Comparison of ENCODE assay signal across 16 cellular contexts in the genomic region with DNA sequence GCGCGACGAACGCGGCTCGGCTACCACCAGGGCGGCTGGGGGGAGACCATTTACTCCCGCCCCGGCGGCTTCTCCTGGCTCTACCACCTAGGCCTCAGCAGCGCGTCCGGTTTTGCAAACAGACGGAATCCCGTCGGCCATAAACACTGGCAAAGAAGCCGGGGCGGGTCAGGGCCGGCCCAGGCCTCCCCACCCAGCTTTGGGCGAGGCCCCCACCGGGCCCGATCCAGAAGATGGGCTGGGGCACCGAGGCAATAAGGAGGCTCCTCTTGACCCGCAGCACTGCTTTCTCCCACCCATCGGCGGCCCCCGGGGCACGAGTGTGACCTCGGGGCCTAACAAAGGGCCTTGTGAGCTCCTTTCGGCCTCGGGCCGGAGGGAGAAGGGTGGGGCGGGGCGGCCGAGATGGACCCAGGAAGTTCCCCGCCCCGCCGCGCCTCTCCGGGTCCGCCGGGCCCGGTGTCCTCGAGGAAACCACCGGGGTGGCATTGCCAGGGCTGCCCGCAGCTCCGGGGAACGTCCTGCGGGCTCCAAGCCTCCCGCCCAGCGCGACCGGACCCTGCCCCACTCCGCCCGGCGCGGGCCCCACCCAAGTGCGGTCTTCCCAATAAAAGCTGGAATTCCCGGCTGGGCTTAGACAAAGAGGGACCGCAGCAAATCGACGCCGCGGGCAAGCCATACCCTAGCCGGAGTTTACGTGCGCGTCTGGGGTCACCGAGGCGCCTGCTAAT. TPM values are rescaled to one million over a fixed set of nuclear protein-coding genes. Genes with fewer than 3 reads are reported as not detected.
A peak's percentile ranks its signal among the peaks of the same experiment; 100 is the strongest.
DNase-seq lines count a peak whose midpoint lies in the region; TF ChIP-seq lines count a peak whose summit lies in the region.
"Had no signal": no experiment of that assay in that cellular context is flagged by ENCODE, and none has a peak within 500 bp of the region (broad histone marks: within the 10 kb centered on the region; RNA-seq: fewer than 3 reads in every experiment).

No MANE protein-coding gene starts in this region.

- H3F3A ChIP-seq in DOHH2 (ENCODE audit: control insufficient read depth, insufficient read depth) = no peaks in the 10 kb centered on the region; the same call in 1 of the 2 replicates

- CTCF ChIA-PET in OCI-LY7 (lab: Charles Lee; ENCODE audit: unreplicated experiment) (no interaction called here), GM10248 (lab: Yijun Ruan, JAX) (no interaction called here)

- H3K4me1 ChIP-seq in DOHH2 (ENCODE audit: control insufficient read depth, low read length) (peaks cover 68% of the 10 kb centered on the region), OCI-LY7 (ENCODE audit: insufficient read depth, low read length, poor library complexity, severe bottlenecking) (peaks cover 73% of the 10 kb centered on the region), iPS DF 6.9 (ENCODE audit: control insufficient read depth, insufficient read depth, low read length) (peaks cover 9% of the 10 kb centered on the region)

- TF ChIP-seq CTCF in DOHH2 (IDR thresholded peaks at IDR 0.05; ENCODE audit: low read depth, low read length, poor library complexity, severe bottlenecking) (no peak), OCI-LY7 (conservative IDR thresholded peaks at IDR 0.05; ENCODE audit: low read length) (no peak), osteocyte (IDR thresholded peaks at IDR 0.05) (no peak), GM10248 (IDR thresholded peaks at IDR 0.05; ENCODE audit: control extremely low read depth, extremely low read depth, low read depth, missing control alignments) (no peak)

- BruUV-seq in OCI-LY7 (replicated peaks; lab: Mats Ljungman, UMichigan) = no TSS peak

- H2AFZ ChIP-seq in OCI-LY7 (ENCODE audit: low read length) = no peak overlapping the region

- POLR2A ChIA-PET in OCI-LY7 (lab: Charles Lee) (no interaction called here), GM10248 (lab: Yijun Ruan, JAX) (no interaction called here)

- H3K36me3 Mint-ChIP-seq in osteocyte (ENCODE audit: unreplicated experiment) = peaks cover 2% of the 10 kb centered on the region

- H3K36me3 ChIP-seq in DOHH2 (ENCODE audit: control insufficient read depth, low read length) = no peaks in the 10 kb centered on the region
- H3K36me3 ChIP-seq in OCI-LY7 (ENCODE audit: insufficient read depth, low read length) = peaks cover 12% of the 10 kb centered on the region
- no peaks in the 10 kb centered on the region for H3K36me3 ChIP-seq in iPS DF 6.9 (ENCODE audit: control insufficient read depth, insufficient read depth, low read length)

- H3K4me3 ChIP-seq in DOHH2 (ENCODE audit: low read length) (peak overlapping the region; percentile 46; the same call in 1 of the 2 replicates), OCI-LY7 (ENCODE audit: low read depth, low read length, poor library complexity, severe bottlenecking) (peak overlapping the region; percentile 63), iPS DF 6.9 (ENCODE audit: low read length) (peak overlapping the region; percentile 50; the same call in 1 of the 2 replicates)

- DNase-seq in OCI-LY7 (ENCODE audit: low spot score) (no peak), iPS DF 6.9 (ENCODE audit: low read depth, low spot score) (no peak), osteocyte (ENCODE audit: extremely low spot score, unreplicated experiment) (no peak), NCI-H1436 (lab: John Stamatoyannopoulos, UW) (no peak), G401 (ENCODE audit: low spot score) (no peak), mesenteric fat pad (ENCODE audit: low spot score) (no peak), GM10248 (ENCODE audit: extremely low spot score) (no peak)
- DNase-seq: caudate nucleus; head of caudate nucleus; midbrain; NCI-H1092; NCI-H510A; stimulated activated CD4-positive, alpha-beta T cell treated with anti-CD3 and anti-CD28 coated beads, Interleukin-4, amount 100 ng/mL, for 1 hour; stimulated activated naive CD4-positive, alpha-beta T cell had no signal

- no peaks in the 10 kb centered on the region for H3K27me3 Mint-ChIP-seq in osteocyte (ENCODE audit: unreplicated experiment)

- no peaks in the 10 kb centered on the region for H3K9me3 Mint-ChIP-seq in osteocyte (ENCODE audit: unreplicated experiment)
- H3K9me3 Mint-ChIP-seq: activated naive CD4-positive, alpha-beta T cell treated with anti-CD3 and anti-CD28 coated beads, Interleukin-2, amount 50 U/mL, for 72 hours had no signal

- in situ Hi-C loops in G401 (cut with HindIII; ENCODE audit: low sequenced_read_pairs) = no loop called here

- H3K27me3 ChIP-seq in DOHH2 (ENCODE audit: control insufficient read depth, low read length) (no peaks in the 10 kb centered on the region), iPS DF 6.9 (ENCODE audit: control insufficient read depth, insufficient read depth, low read length) (peaks cover 1% of the 10 kb centered on the region; the same call in 1 of the 2 replicates)

- H4K20me1 ChIP-seq in DOHH2 (ENCODE audit: control insufficient read depth, insufficient read depth, low read depth, low read length) = peaks cover 22% of the 10 kb centered on the region
- peaks cover 43% of the 10 kb centered on the region for H4K20me1 ChIP-seq in OCI-LY7 (ENCODE audit: insufficient read depth, low read length)

- peaks cover 52% of the 10 kb centered on the region for H3K4me1 Mint-ChIP-seq in osteocyte (ENCODE audit: unreplicated experiment)

- intact Hi-C loops in OCI-LY7 (cut with micrococcal nuclease; ENCODE audit: unreplicated experiment) = loop anchor here (2.0 to 10.0 kb wide), 2 partner anchors 77 to 137 kb away; no protein-coding TSS in a partner anchor

- H3K4me2 ChIP-seq in DOHH2 (ENCODE audit: low read length) (peak overlapping the region; percentile 69), OCI-LY7 (ENCODE audit: low read length) (peak overlapping the region; percentile 75)

- no peak overlapping the region for H3K27ac ChIP-seq in DOHH2 (ENCODE audit: low read depth, low read length)
- no peak overlapping the region for H3K27ac ChIP-seq in OCI-LY7 (ENCODE audit: low read depth, low read length, poor library complexity, severe bottlenecking)
- no peak overlapping the region for H3K27ac ChIP-seq in iPS DF 6.9 (ENCODE audit: low read length)

- peaks cover 99% of the 10 kb centered on the region for H3K79me2 ChIP-seq in DOHH2 (ENCODE audit: control insufficient read depth, low read length)
- H3K79me2 ChIP-seq in OCI-LY7 (ENCODE audit: insufficient read depth, low read depth, low read length) = peaks cover 93% of the 10 kb centered on the region

- H3K9me3 ChIP-seq in DOHH2 (ENCODE audit: control insufficient read depth, insufficient read depth, low read length) = no peaks in the 10 kb centered on the region
- H3K9me3 ChIP-seq in OCI-LY7 (ENCODE audit: low read length) = no peaks in the 10 kb centered on the region
- no peaks in the 10 kb centered on the region for H3K9me3 ChIP-seq in iPS DF 6.9 (ENCODE audit: control insufficient read depth, insufficient read depth, low read length)

- H3K27ac Mint-ChIP-seq in osteocyte (ENCODE audit: unreplicated experiment) = peak overlapping the region; percentile 93
- H3K27ac Mint-ChIP-seq: activated naive CD4-positive, alpha-beta T cell treated with anti-CD3 and anti-CD28 coated beads, Interleukin-2, amount 50 U/mL, for 72 hours had no signal

- WGBS in iPS DF 6.9 (ENCODE audit: insufficient coverage, insufficient read length) = no CpG with 5 or more reads among the region's 70 CpGs

- peak overlapping the region; percentile 91 for H3K4me3 Mint-ChIP-seq in osteocyte (ENCODE audit: unreplicated experiment)

- H3K9me2 ChIP-seq in DOHH2 (replicated peaks; ENCODE audit: control insufficient read depth, low read length) (no peaks in the 10 kb centered on the region), OCI-LY7 (ENCODE audit: insufficient read depth, low read length) (no peaks in the 10 kb centered on the region)

RNA-seq across cellular contexts. Expression of a gene that starts 5.9 kb away (rescaled TPM):
- 55.6 and 64.3 TPM in 2 replicates for total RNA-seq in OCI-LY7 (2014; rRNA removed; shearing (Covaris generic))
- total RNA-seq in OCI-LY7 (2022) = 48.0 and 52.2 TPM in 2 replicates
- 24.1 and 24.8 TPM in 2 replicates for total RNA-seq in osteocyte
- total RNA-seq in G401 (2014; rRNA removed; shearing (Covaris generic)) = 21.3 and 28.8 TPM in 2 replicates
- 20.5 TPM for total RNA-seq in mesenteric fat pad
